Comparison of ENCODE assay signal across 13 cellular contexts in the genomic region with DNA sequence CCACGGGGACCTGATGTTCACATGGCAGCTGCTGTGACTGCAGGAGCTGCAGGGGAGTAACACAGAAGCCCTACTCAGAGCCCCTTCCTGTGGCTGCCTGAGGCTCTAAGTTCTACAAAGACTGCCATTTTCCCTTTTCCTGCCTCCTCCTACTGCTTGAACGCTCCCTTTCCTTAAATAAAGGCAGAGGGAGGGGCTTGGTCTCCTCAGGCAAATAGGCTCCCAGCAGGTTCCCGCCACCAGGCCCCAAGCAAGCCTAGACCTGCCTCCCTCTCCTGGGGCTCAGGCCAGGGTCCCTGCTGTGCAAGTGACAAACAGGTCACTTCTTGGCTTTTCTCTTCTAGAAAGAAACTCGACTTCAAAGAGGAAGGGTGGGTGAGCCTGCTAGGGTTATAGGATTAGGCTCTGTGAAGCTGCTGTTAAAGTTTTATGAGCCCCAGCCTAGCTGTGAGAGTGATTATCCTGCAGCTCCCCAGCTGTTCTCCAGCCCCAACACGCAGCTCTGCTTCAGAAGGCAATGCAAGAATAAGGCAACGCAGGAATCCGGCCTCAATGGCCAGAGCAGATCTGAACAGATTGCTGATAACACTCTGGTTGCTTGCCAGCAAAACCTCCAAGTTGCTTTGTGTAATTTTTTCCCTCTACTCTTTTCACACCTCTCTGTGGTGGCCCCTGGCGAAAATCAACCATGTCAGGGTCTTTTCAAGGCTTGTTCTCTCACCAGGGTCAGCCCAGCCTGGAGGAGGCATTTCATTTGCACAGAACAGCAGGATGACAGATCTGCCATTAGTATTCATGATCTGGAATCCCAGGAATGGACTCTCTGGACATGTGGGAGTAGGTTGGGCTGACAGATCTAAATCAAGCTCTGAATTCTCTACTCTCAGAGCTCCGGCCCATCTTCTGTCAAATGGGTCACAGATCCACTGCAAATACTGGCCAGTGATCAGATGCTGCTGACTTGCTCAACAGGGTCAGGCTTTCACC.
DNase-seq lines count a peak whose midpoint lies in the region; ATAC-seq and TF ChIP-seq lines count a peak whose summit lies in the region.
"Had no signal": no experiment of that assay in that cellular context is flagged by ENCODE, and none has a peak within 500 bp of the region (broad histone marks: within the 10 kb centered on the region; RNA-seq: fewer than 3 reads in every experiment).

No MANE protein-coding gene starts in this region.

- intact Hi-C loops in right cardiac atrium (cut with DNase I): no loop called here
- intact Hi-C loops in dorsolateral prefrontal cortex (cut with DNase I): no loop called here

- peaks cover 32% of the 10 kb centered on the region for H3K4me1 ChIP-seq in cardiac muscle cell (ENCODE audit: low read depth)
- H3K4me1 ChIP-seq in right cardiac atrium (ENCODE audit: control insufficient read depth, insufficient read depth, low read length): no peaks in the 10 kb centered on the region
- H3K4me1 ChIP-seq: esophagus muscularis mucosa, pancreas had no signal

- no peaks in the 10 kb centered on the region for H3K36me3 Mint-ChIP-seq in type B pancreatic cell

- no peak overlapping the region for H3K4me3 ChIP-seq in cardiac muscle cell
- no peak overlapping the region for H3K4me3 ChIP-seq in right cardiac atrium (ENCODE audit: low read length)
- no peak overlapping the region for H3K4me3 ChIP-seq in dorsolateral prefrontal cortex
- H3K4me3 ChIP-seq: esophagus muscularis mucosa, pancreas, thoracic aorta had no signal

- DNase-seq in cardiac muscle cell (ENCODE audit: low read depth in 1 of 2, low spot score in 1 of 2): peak; percentile 21 to 31
- no peak for DNase-seq in right cardiac atrium
- peak; percentile 51 for DNase-seq in SK-N-DZ (ENCODE audit: low spot score)
- DNase-seq in islet precursor cell: peak; percentile 74
- peak; percentile 64 for DNase-seq in type B pancreatic cell (ENCODE audit: extremely low spot score, unreplicated experiment)
- no peak for DNase-seq in dorsolateral prefrontal cortex
- DNase-seq in ureter (ENCODE audit: low spot score): no peak
- DNase-seq: activated CD4-positive, alpha-beta T cell treated with anti-CD3 and anti-CD28 coated beads, Interleukin-2, amount 10 ng/mL, durations not matched to agents 7 days and 5 days; amniotic stem cell; pancreas had no signal

- H3K27me3 ChIP-seq in cardiac muscle cell (no peaks in the 10 kb centered on the region), right cardiac atrium (ENCODE audit: control insufficient read depth, insufficient read depth) (no peaks in the 10 kb centered on the region), dorsolateral prefrontal cortex (peaks cover 0 to 8% (median 0%) of the 10 kb centered on the region in 45 donors)
- H3K27me3 ChIP-seq: pancreas had no signal

- no peak for ATAC-seq in right cardiac atrium
- ATAC-seq in GM19395 (IDR thresholded peaks at IDR 0.05; ENCODE audit: unreplicated experiment): no peak
- ATAC-seq: pancreas had no signal

- H3K27ac Mint-ChIP-seq in type B pancreatic cell: peak overlapping the region; percentile 50
- H3K27ac Mint-ChIP-seq: activated CD4-positive, alpha-beta T cell treated with anti-CD3 and anti-CD28 coated beads, Interleukin-2, amount 10 ng/mL, durations not matched to agents 7 days and 5 days had no signal

- H3K9me3 Mint-ChIP-seq in type B pancreatic cell: no peaks in the 10 kb centered on the region
- H3K9me3 Mint-ChIP-seq: activated CD4-positive, alpha-beta T cell treated with anti-CD3 and anti-CD28 coated beads, Interleukin-2, amount 10 ng/mL, durations not matched to agents 7 days and 5 days had no signal

- 38% methylated on average over 9 of the region's 9 CpGs for WGBS in right cardiac atrium

- H3K9me3 ChIP-seq in cardiac muscle cell (ENCODE audit: low read depth): no peaks in the 10 kb centered on the region
- no peaks in the 10 kb centered on the region for H3K9me3 ChIP-seq in right cardiac atrium (ENCODE audit: control insufficient read depth, low read length)
- H3K9me3 ChIP-seq: pancreas, thoracic aorta had no signal

- peaks cover 6% of the 10 kb centered on the region for H3K27me3 Mint-ChIP-seq in type B pancreatic cell

- H3K27ac ChIP-seq in cardiac muscle cell (peak overlapping the region; percentile 83), right cardiac atrium (ENCODE audit: low read length) (no peak overlapping the region), dorsolateral prefrontal cortex (no peak overlapping the region)
- H3K27ac ChIP-seq: esophagus muscularis mucosa, pancreas, thoracic aorta had no signal

- H3K36me3 ChIP-seq in cardiac muscle cell: no peaks in the 10 kb centered on the region
- H3K36me3 ChIP-seq: esophagus muscularis mucosa, pancreas, thoracic aorta had no signal

- H3K4me1 Mint-ChIP-seq in type B pancreatic cell (ENCODE audit: unreplicated experiment): peaks cover 27% of the 10 kb centered on the region
- H3K4me1 Mint-ChIP-seq: activated CD4-positive, alpha-beta T cell treated with anti-CD3 and anti-CD28 coated beads, Interleukin-2, amount 10 ng/mL, durations not matched to agents 7 days and 5 days had no signal

- peak overlapping the region; percentile 67 for H3K4me3 Mint-ChIP-seq in type B pancreatic cell
- H3K4me3 Mint-ChIP-seq: activated CD4-positive, alpha-beta T cell treated with anti-CD3 and anti-CD28 coated beads, Interleukin-2, amount 10 ng/mL, durations not matched to agents 7 days and 5 days had no signal

- no peak for TF ChIP-seq CTCF in cardiac muscle cell (IDR thresholded peaks at IDR 0.05; ENCODE audit: low read depth, low read length)
- TF ChIP-seq CTCF in type B pancreatic cell (conservative IDR thresholded peaks at IDR 0.05): no peak
- no peak for TF ChIP-seq CTCF in dorsolateral prefrontal cortex (IDR thresholded peaks at IDR 0.05 in 54 of 56, conservative IDR thresholded peaks at IDR 0.05 in 2 of 56; ENCODE audit: low read depth in 1 of 56, partially characterized antibody in 56 of 56)

Comparison
In these comparisons a context has a peak if more than half of its experiments do, and no peak if none do; other contexts are left out.
1. DNase-seq: peak in cardiac muscle cell (2 of 2), SK-N-DZ (single experiment), islet precursor cell (single experiment) and type B pancreatic cell (single experiment); none in right cardiac atrium (0 of 3), dorsolateral prefrontal cortex (0 of 10) and ureter (single experiment).